Comparison of ENCODE assay signal across 11 cellular contexts in the genomic region with DNA sequence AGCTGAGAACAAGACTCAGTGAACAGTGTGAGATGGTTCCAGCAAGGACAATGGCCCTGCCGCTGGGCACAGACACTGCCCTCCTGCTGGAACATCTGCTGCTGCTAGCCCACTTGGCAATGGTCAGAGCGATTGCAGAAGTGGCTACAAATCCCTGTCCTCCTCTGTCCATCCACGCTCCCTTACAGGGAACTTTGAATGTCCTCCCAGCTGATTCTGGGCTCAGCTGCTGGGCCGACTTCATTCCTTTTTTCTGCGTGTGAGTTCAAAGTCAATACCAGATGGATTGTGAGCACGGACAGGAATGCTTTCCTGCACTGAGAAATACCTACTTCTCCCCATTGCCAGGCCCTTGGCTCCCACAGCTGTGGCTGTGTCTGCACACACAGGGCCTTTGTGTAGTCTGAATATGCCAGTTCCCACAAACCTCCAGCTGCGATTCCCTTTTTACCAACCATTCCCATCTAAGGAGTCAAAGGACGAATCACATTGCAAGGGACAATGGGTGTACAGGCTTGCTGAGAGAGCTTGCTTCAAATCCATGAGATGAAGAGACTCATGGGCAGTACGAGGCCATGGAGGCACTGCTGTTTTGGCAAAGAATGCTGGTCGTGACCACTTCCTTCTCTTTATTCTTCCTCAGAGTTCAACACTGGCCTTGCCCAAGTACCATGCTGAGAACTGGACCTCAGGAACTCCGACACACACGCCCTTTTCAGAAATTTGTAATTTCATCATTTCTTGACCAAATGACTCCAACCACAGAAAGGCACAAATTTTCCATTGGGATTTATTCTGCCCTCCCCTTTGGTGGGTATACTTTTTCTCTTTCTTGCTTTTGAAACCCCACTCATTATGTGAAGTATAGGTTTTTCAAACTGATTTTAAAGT. TPM values are rescaled to one million over a fixed set of nuclear protein-coding genes. Genes with fewer than 3 reads are reported as not detected.
DNase-seq lines count a peak whose midpoint lies in the region; ATAC-seq and TF ChIP-seq lines count a peak whose summit lies in the region.
"Had no signal": no experiment of that assay in that cellular context is flagged by ENCODE, and none has a peak within 500 bp of the region (broad histone marks: within the 10 kb centered on the region; RNA-seq: fewer than 3 reads in every experiment).

No MANE protein-coding gene starts in this region.

- intact Hi-C loops in left ventricle myocardium superior (cut with micrococcal nuclease), result loop anchor here (5.0 kb wide), 1 partner anchor 261 kb away; no protein-coding TSS in a partner anchor
- intact Hi-C loops in prostate gland (cut with DNase I), result loop anchor here (1.0 to 5.0 kb wide), 4 partner anchors 40 to 261 kb away; partner anchors contain the start of gene CALD1

- H3K4me1 ChIP-seq in prostate gland (replicated peaks), result no peaks in the 10 kb centered on the region

- WGBS in prostate gland, result 74% methylated on average over 12 of the region's 12 CpGs

- no peak for TF ChIP-seq POLR2A in prostate gland (IDR thresholded peaks at IDR 0.05)

- H3K36me3 ChIP-seq in prostate gland, result no peaks in the 10 kb centered on the region

- no peaks in the 10 kb centered on the region for H3K27me3 ChIP-seq in prostate gland (replicated peaks; ENCODE audit: insufficient read depth)

- H3K27ac ChIP-seq in prostate gland, result peak overlapping the region; percentile 72 to 75

- DNase-seq in AG20443 (ENCODE audit: low spot score), result peak; percentile 40
- peak in 53 of 58 donors; percentile 2 to 94 (median 64) for DNase-seq in anterior cingulate cortex (lab: John Stamatoyannopoulos, UW)
- no peak for DNase-seq in left ventricle myocardium superior
- DNase-seq in prostate gland (ENCODE audit: low spot score), result no peak
- no peak for DNase-seq in activated effector memory CD4-positive, alpha-beta T cell treated with anti-CD3 and anti-CD28 coated beads, Interleukin-2, amount 50 U/mL, for 16 hours
- DNase-seq in NCI-H128 (lab: John Stamatoyannopoulos, UW; ENCODE audit: unreplicated experiment), result no peak
- DNase-seq: activated naive CD4-positive, alpha-beta T cell treated with Interleukin-2 at 50 U/mL for 16 hours; CD4-positive, alpha-beta T cell; small intestine had no signal

- no peak overlapping the region for H3K4me3 ChIP-seq in prostate gland

- ATAC-seq in left ventricle myocardium superior (peak; percentile 34), HG03097 (IDR thresholded peaks at IDR 0.05; ENCODE audit: low FRiP score, unreplicated experiment) (no peak), HG03521 (IDR thresholded peaks at IDR 0.05; ENCODE audit: unreplicated experiment) (no peak)

- no peaks in the 10 kb centered on the region for H3K9me3 ChIP-seq in prostate gland

- no peak for TF ChIP-seq CTCF in prostate gland (IDR thresholded peaks at IDR 0.05)

RNA-seq across cellular contexts. Expression of gene BPGM, which starts 44.2 kb away (rescaled TPM):
- total RNA-seq in left ventricle myocardium superior (15.2 TPM), prostate gland (10 to 100 TPM; 18.3 to 18.7 TPM)

Comparison
In these comparisons a context has a peak if more than half of its experiments do, and no peak if none do; other contexts are left out.
1. DNase-seq: peak in AG20443 (single experiment) and anterior cingulate cortex (53 of 58); none in left ventricle myocardium superior (single experiment), prostate gland (single experiment), activated effector memory CD4-positive, alpha-beta T cell treated with anti-CD3 and anti-CD28 coated beads, Interleukin-2, amount 50 U/mL, for 16 hours (single experiment) and NCI-H128 (single experiment).